ENCODE assay signal across 22 cellular contexts in genomic region chr12:20421338-20421890, GRCh38. TPM values are rescaled to one million over a fixed set of nuclear protein-coding genes. Genes with fewer than 3 reads are reported as not detected.
A peak's percentile ranks its signal among the peaks of the same experiment; 100 is the strongest.
DNase-seq lines count a peak whose midpoint lies in the region; ATAC-seq, FAIRE-seq and TF ChIP-seq lines count a peak whose summit lies in the region.
"Had no signal": no experiment of that assay in that cellular context is flagged by ENCODE, and none has a peak within 500 bp of the region (broad histone marks: within the 10 kb centered on the region; RNA-seq: fewer than 3 reads in every experiment).

No MANE protein-coding gene starts in this region.

- H3K27ac ChIP-seq in upper lobe of left lung: no peak overlapping the region
- H3K27ac ChIP-seq: gastroesophageal sphincter, SK-N-MC had no signal

- no peaks in the 10 kb centered on the region for H3K9me3 Mint-ChIP-seq in activated T-helper 1 cell treated with anti-CD3 and anti-CD28 coated beads, Interleukin-12 subunit alpha, Interleukin-12 subunit beta, Interleukin-2, Interleukin-4 antibody, amounts not matched to agents 30 ng/mL and 10 ng/mL and 1 ng/mL, durations not matched to agents 14 hours and 24 hours and 36 hours
- H3K9me3 Mint-ChIP-seq: activated CD4-positive, alpha-beta T cell treated with anti-CD3 and anti-CD28 coated beads, Interleukin-2, amount 10 ng/mL, durations not matched to agents 24 days and 14 days; naive thymus-derived CD8-positive, alpha-beta T cell had no signal

- TF ChIP-seq CTCF in GM06990 (IDR thresholded peaks at IDR 0.05; ENCODE audit: insufficient read depth, low read length, poor library complexity, severe bottlenecking) (no peak), mucosa of descending colon (IDR thresholded peaks at IDR 0.05) (no peak), upper lobe of left lung (IDR thresholded peaks at IDR 0.05) (no peak)

- no peak overlapping the region for H3K4me3 Mint-ChIP-seq in activated T-helper 1 cell treated with anti-CD3 and anti-CD28 coated beads, Interleukin-12 subunit alpha, Interleukin-12 subunit beta, Interleukin-2, Interleukin-4 antibody, amounts not matched to agents 30 ng/mL and 10 ng/mL and 1 ng/mL, durations not matched to agents 14 hours and 24 hours and 36 hours
- H3K4me3 Mint-ChIP-seq: activated CD4-positive, alpha-beta T cell treated with anti-CD3 and anti-CD28 coated beads, Interleukin-2, amount 10 ng/mL, durations not matched to agents 24 days and 14 days; CD4-positive, CD25-positive, alpha-beta regulatory T cell; naive thymus-derived CD8-positive, alpha-beta T cell had no signal

- H3K27me3 Mint-ChIP-seq in activated T-helper 1 cell treated with anti-CD3 and anti-CD28 coated beads, Interleukin-12 subunit alpha, Interleukin-12 subunit beta, Interleukin-2, Interleukin-4 antibody, amounts not matched to agents 30 ng/mL and 10 ng/mL and 1 ng/mL, durations not matched to agents 14 hours and 24 hours and 36 hours (ENCODE audit: insufficient read depth): no peaks in the 10 kb centered on the region
- H3K27me3 Mint-ChIP-seq: activated CD4-positive, alpha-beta T cell treated with anti-CD3 and anti-CD28 coated beads, Interleukin-2, amount 10 ng/mL, durations not matched to agents 24 days and 14 days; CD4-positive, CD25-positive, alpha-beta regulatory T cell; naive thymus-derived CD8-positive, alpha-beta T cell had no signal

- H3K4me3 ChIP-seq in GM06990 (replicated peaks; ENCODE audit: low read depth, low read length): no peak overlapping the region
- H3K4me3 ChIP-seq in mucosa of descending colon: no peak overlapping the region
- no peak overlapping the region for H3K4me3 ChIP-seq in upper lobe of left lung
- H3K4me3 ChIP-seq: ascending aorta, gastroesophageal sphincter, MG63, SK-N-MC had no signal

- H3K27me3 ChIP-seq in GM06990 (replicated peaks; ENCODE audit: control insufficient read depth, insufficient read depth, low read length) (no peaks in the 10 kb centered on the region), upper lobe of left lung (no peaks in the 10 kb centered on the region)
- H3K27me3 ChIP-seq: ascending aorta, gastroesophageal sphincter, MG63 had no signal

- H3K4me1 ChIP-seq in mucosa of descending colon (ENCODE audit: low read depth): peaks cover 45% of the 10 kb centered on the region
- no peaks in the 10 kb centered on the region for H3K4me1 ChIP-seq in upper lobe of left lung

- intact Hi-C loops in mucosa of descending colon (cut with DNase I, micrococcal nuclease): loop anchor here in 1 of 2 donors (5.0 kb wide), 1 partner anchor 49 kb away; no protein-coding TSS in a partner anchor
- intact Hi-C loops in activated T-helper 1 cell treated with anti-CD3 and anti-CD28 coated beads, Interleukin-12 subunit alpha, Interleukin-12 subunit beta, Interleukin-2, Interleukin-4 antibody, amounts not matched to agents 30 ng/mL and 10 ng/mL and 1 ng/mL, durations not matched to agents 14 hours and 24 hours and 36 hours (cut with micrococcal nuclease): no loop called here

- no peak for TF ChIP-seq EP300 in upper lobe of left lung (IDR thresholded peaks at IDR 0.05)

- no peaks in the 10 kb centered on the region for H3K4me1 Mint-ChIP-seq in activated T-helper 1 cell treated with anti-CD3 and anti-CD28 coated beads, Interleukin-12 subunit alpha, Interleukin-12 subunit beta, Interleukin-2, Interleukin-4 antibody, amounts not matched to agents 30 ng/mL and 10 ng/mL and 1 ng/mL, durations not matched to agents 14 hours and 24 hours and 36 hours (ENCODE audit: low read depth)
- H3K4me1 Mint-ChIP-seq: activated CD4-positive, alpha-beta T cell treated with anti-CD3 and anti-CD28 coated beads, Interleukin-2, amount 10 ng/mL, durations not matched to agents 24 days and 14 days; CD4-positive, CD25-positive, alpha-beta regulatory T cell had no signal

- ATAC-seq in mucosa of descending colon (peak; percentile 76), upper lobe of left lung (ENCODE audit: low FRiP score in 2 of 2) (no peak), GM18909 (IDR thresholded peaks at IDR 0.05; ENCODE audit: poor library complexity, unreplicated experiment) (no peak)
- ATAC-seq: gastroesophageal sphincter; naive thymus-derived CD8-positive, alpha-beta T cell had no signal

- DNase-seq in GM06990 (ENCODE audit: extremely low read depth, insufficient read length) (peak; percentile 1), M059J (ENCODE audit: low read depth) (peak; percentile 58), mucosa of descending colon (peak; percentile 65 to 72 (median 66)), upper lobe of left lung (no peak), NCI-H1694 treated with DMSO at 0.1 percent for 48 hours (lab: John Stamatoyannopoulos, UW) (no peak)
- no peak for DNase-seq in activated T-helper 1 cell treated with anti-CD3 and anti-CD28 coated beads, Interleukin-12 subunit alpha, Interleukin-12 subunit beta, Interleukin-2, Interleukin-4 antibody, amounts not matched to agents 30 ng/mL and 10 ng/mL and 1 ng/mL, durations not matched to agents 14 hours and 24 hours and 36 hours (ENCODE audit: low spot score)
- DNase-seq: ACHN; activated CD4-positive, alpha-beta T cell treated with anti-CD3 and anti-CD28 coated beads, Interleukin-2, amount 10 ng/mL, durations not matched to agents 24 days and 14 days; CD4-positive, CD25-positive, alpha-beta regulatory T cell; dermis blood vessel endothelial cell; DMS53; erythroblast; MG63; NCI-H2029; NCI-H526 treated with DMSO at 0.1 percent for 48 hours; stimulated activated naive CD4-positive, alpha-beta T cell treated with Interleukin-2 at 50 U/mL for 16 hours had no signal

- FAIRE-seq in colon (lab: Jason Lieb, UNC): peak; percentile 92

- H3K36me3 Mint-ChIP-seq in activated T-helper 1 cell treated with anti-CD3 and anti-CD28 coated beads, Interleukin-12 subunit alpha, Interleukin-12 subunit beta, Interleukin-2, Interleukin-4 antibody, amounts not matched to agents 30 ng/mL and 10 ng/mL and 1 ng/mL, durations not matched to agents 14 hours and 24 hours and 36 hours (ENCODE audit: low read depth): no peaks in the 10 kb centered on the region
- H3K36me3 Mint-ChIP-seq: CD4-positive, CD25-positive, alpha-beta regulatory T cell; naive thymus-derived CD8-positive, alpha-beta T cell had no signal

- no peak overlapping the region for H3K27ac Mint-ChIP-seq in activated T-helper 1 cell treated with anti-CD3 and anti-CD28 coated beads, Interleukin-12 subunit alpha, Interleukin-12 subunit beta, Interleukin-2, Interleukin-4 antibody, amounts not matched to agents 30 ng/mL and 10 ng/mL and 1 ng/mL, durations not matched to agents 14 hours and 24 hours and 36 hours
- H3K27ac Mint-ChIP-seq: activated CD4-positive, alpha-beta T cell treated with anti-CD3 and anti-CD28 coated beads, Interleukin-2, amount 10 ng/mL, durations not matched to agents 24 days and 14 days; CD4-positive, CD25-positive, alpha-beta regulatory T cell had no signal

- H3K36me3 ChIP-seq in GM06990 (ENCODE audit: control insufficient read depth, insufficient read depth, low read length) (no peaks in the 10 kb centered on the region), mucosa of descending colon (ENCODE audit: low read depth) (no peaks in the 10 kb centered on the region), upper lobe of left lung (no peaks in the 10 kb centered on the region)
- H3K36me3 ChIP-seq: ascending aorta, gastroesophageal sphincter, MG63 had no signal

- H3K9me3 ChIP-seq in mucosa of descending colon: no peaks in the 10 kb centered on the region
- H3K9me3 ChIP-seq in upper lobe of left lung: no peaks in the 10 kb centered on the region
- H3K9me3 ChIP-seq: ascending aorta, gastroesophageal sphincter, MG63 had no signal

- WGBS in upper lobe of left lung, 2 donors: 69 to 80% methylated on average over 3 of the region's 3 CpGs

- TF ChIP-seq POLR2A in upper lobe of left lung (IDR thresholded peaks at IDR 0.05): no peak

RNA-seq across cellular contexts. Expression of gene PDE3A, which starts 53.1 kb away (rescaled TPM):
- total RNA-seq in M059J (2014; rRNA removed; shearing (Covaris generic)): 13.5 and 18.9 TPM in 2 replicates
- total RNA-seq in mucosa of descending colon (10 to 100 TPM; 47.2 to 84.1 (median 83.9) TPM), upper lobe of left lung (10 to 100 TPM in 1 of 6 donors, 1 to 10 TPM in 5; 1.0 to 10.0 (median 3.2) TPM)
- total RNA-seq in activated T-helper 1 cell treated with anti-CD3 and anti-CD28 coated beads, Interleukin-12 subunit alpha, Interleukin-12 subunit beta, Interleukin-2, Interleukin-4 antibody, amounts not matched to agents 30 ng/mL and 10 ng/mL and 1 ng/mL, durations not matched to agents 14 hours and 24 hours and 36 hours: not detected in 2 replicates
- total RNA-seq: activated CD4-positive, alpha-beta T cell treated with anti-CD3 and anti-CD28 coated beads, Interleukin-2, amount 10 ng/mL, durations not matched to agents 24 days and 14 days; naive thymus-derived CD8-positive, alpha-beta T cell had no signal

Comparison
In these comparisons a context has a peak if more than half of its experiments do, and no peak if none do; other contexts are left out.
1. DNase-seq: peak in GM06990 (single experiment), M059J (single experiment) and mucosa of descending colon (3 of 3); none in upper lobe of left lung (0 of 2), NCI-H1694 treated with DMSO at 0.1 percent for 48 hours (single experiment) and activated T-helper 1 cell treated with anti-CD3 and anti-CD28 coated beads, Interleukin-12 subunit alpha, Interleukin-12 subunit beta, Interleukin-2, Interleukin-4 antibody, amounts not matched to agents 30 ng/mL and 10 ng/mL and 1 ng/mL, durations not matched to agents 14 hours and 24 hours and 36 hours (single experiment).